8 cellular contexts compared by ENCODE assay signal in the genomic region with DNA sequence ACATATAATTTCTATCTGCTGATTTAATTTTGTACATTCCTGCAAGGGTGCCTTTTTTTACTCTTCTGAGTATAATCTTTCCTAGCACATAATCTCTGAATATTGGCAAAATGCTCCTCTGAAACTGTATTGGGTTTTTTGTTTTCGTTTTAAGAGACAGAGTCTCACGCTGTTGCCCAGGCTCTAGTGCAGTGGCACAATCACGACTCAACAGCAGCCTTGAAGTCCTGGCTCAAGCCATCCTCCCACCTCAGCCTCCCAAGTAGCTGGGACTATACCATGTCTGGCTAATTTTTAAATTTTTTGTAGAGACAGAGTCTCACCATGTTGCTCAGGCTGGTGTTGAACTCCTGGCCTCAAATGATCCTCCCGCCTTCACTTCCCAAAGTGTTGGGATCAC.
DNase-seq lines count a peak whose midpoint lies in the region; ATAC-seq, FAIRE-seq and TF ChIP-seq lines count a peak whose summit lies in the region.

No MANE protein-coding gene starts in this region.

- peak; percentile 50 for DNase-seq in GM12865 (ENCODE audit: low read depth)
- DNase-seq in SK-N-MC (ENCODE audit: low read depth, low spot score): no peak
- no peak for DNase-seq in esophagus squamous epithelium (lab: John Stamatoyannopoulos, UW)
- DNase-seq in trophoblast cell: no peak
- no peak for DNase-seq in HTR-8/SVneo (ENCODE audit: insufficient read length, low spot score)
- no peak for DNase-seq in UCSD-AML1 (lab: John Stamatoyannopoulos, UW; ENCODE audit: unreplicated experiment)

- no peak for FAIRE-seq in HTR-8/SVneo (lab: Jason Lieb, UNC)

- no peak overlapping the region for H2BK5ac ChIP-seq in trophoblast cell (ENCODE audit: low read depth, low read length, poor library complexity)

- H3K36me3 ChIP-seq in SK-N-MC (ENCODE audit: insufficient read depth, low read length): no peaks in the 10 kb centered on the region
- no peaks in the 10 kb centered on the region for H3K36me3 ChIP-seq in esophagus squamous epithelium
- H3K36me3 ChIP-seq in trophoblast cell (ENCODE audit: control insufficient read depth in 1 of 2, insufficient read depth in 2 of 2, low read length in 2 of 2): no peaks in the 10 kb centered on the region

- H3K4me1 ChIP-seq in esophagus squamous epithelium (peaks cover 17 to 80% (median 43%) of the 10 kb centered on the region in 3 donors), trophoblast cell (ENCODE audit: control insufficient read depth in 1 of 2, insufficient read depth in 2 of 2, low read length in 2 of 2) (peaks cover 4 to 10% of the 10 kb centered on the region in 2 experiments)

- H3K9ac ChIP-seq in SK-N-MC (ENCODE audit: insufficient read length) (peak overlapping the region; percentile 88), trophoblast cell (ENCODE audit: low read length) (no peak overlapping the region)

- no peak overlapping the region for H2AFZ ChIP-seq in trophoblast cell (ENCODE audit: insufficient read depth, low read length, poor library complexity)

- no peak overlapping the region for H2BK12ac ChIP-seq in trophoblast cell (ENCODE audit: low read length)

- no peaks in the 10 kb centered on the region for H3K27me3 ChIP-seq in esophagus squamous epithelium
- no peaks in the 10 kb centered on the region for H3K27me3 ChIP-seq in trophoblast cell (ENCODE audit: insufficient read depth, low read length)

- no peak overlapping the region for H2BK120ac ChIP-seq in trophoblast cell (ENCODE audit: insufficient read depth, low read length, poor library complexity)

- H3K27ac ChIP-seq in SK-N-MC: peak overlapping the region; percentile 94; the same call in 1 of the 2 replicates
- peak overlapping the region; percentile 88 to 98 (median 96) for H3K27ac ChIP-seq in esophagus squamous epithelium
- no peak overlapping the region for H3K27ac ChIP-seq in trophoblast cell (ENCODE audit: low read depth, low read length)

- H3K4me3 ChIP-seq in GM12865 (ENCODE audit: low read depth, low read length) (peak overlapping the region; percentile 97), SK-N-MC (peak overlapping the region; percentile 93), esophagus squamous epithelium (peak overlapping the region in 3 of 4 donors; percentile 66 to 74 (median 71)), trophoblast cell (ENCODE audit: low read depth, low read length) (no peak overlapping the region)

- peak overlapping the region; percentile 53 for H3K4ac ChIP-seq in trophoblast cell (ENCODE audit: low read depth, low read length)

- H4K8ac ChIP-seq in trophoblast cell (ENCODE audit: low read depth, low read length): no peak overlapping the region

- H4K12ac ChIP-seq in trophoblast cell (ENCODE audit: low read depth, low read length): no peak overlapping the region

- WGBS in esophagus squamous epithelium, 2 donors: 48 to 62% methylated on average over 3 of the region's 4 CpGs
- no CpG with 5 or more reads among the region's 4 CpGs for WGBS in trophoblast cell (ENCODE audit: extremely low coverage, insufficient coverage, insufficient read length)

- intact Hi-C loops in esophagus squamous epithelium (cut with DNase I): no loop called here

- no peaks in the 10 kb centered on the region for H3K9me3 ChIP-seq in SK-N-MC (ENCODE audit: low read depth, low read length)
- H3K9me3 ChIP-seq in esophagus squamous epithelium: no peaks in the 10 kb centered on the region
- no peaks in the 10 kb centered on the region for H3K9me3 ChIP-seq in trophoblast cell (ENCODE audit: insufficient read depth, low read depth, low read length)

- ATAC-seq in GM19023 (IDR thresholded peaks at IDR 0.05; ENCODE audit: unreplicated experiment) (no peak), HG02759 (IDR thresholded peaks at IDR 0.05; ENCODE audit: unreplicated experiment) (no peak)

- no peak overlapping the region for H3K23ac ChIP-seq in trophoblast cell (ENCODE audit: low read length)

- TF ChIP-seq POLR2A in esophagus squamous epithelium (IDR thresholded peaks at IDR 0.05): no peak

- H3K14ac ChIP-seq in trophoblast cell (ENCODE audit: low read length): no peak overlapping the region

- H2AK5ac ChIP-seq in trophoblast cell (ENCODE audit: low read length): no peak overlapping the region

- H4K91ac ChIP-seq in trophoblast cell (ENCODE audit: low read depth, low read length): no peak overlapping the region

- H3K79me1 ChIP-seq in trophoblast cell (ENCODE audit: low read length): peaks cover 27% of the 10 kb centered on the region

- peaks cover 21% of the 10 kb centered on the region for H3K79me2 ChIP-seq in trophoblast cell (ENCODE audit: control insufficient read depth, insufficient read depth, low read length, poor library complexity)

- TF ChIP-seq CTCF in GM12865 (IDR thresholded peaks at IDR 0.05; ENCODE audit: insufficient read depth, low read depth, low read length, missing control alignments) (no peak), esophagus squamous epithelium (IDR thresholded peaks at IDR 0.05) (no peak)

- no peak overlapping the region for H3K4me2 ChIP-seq in trophoblast cell (ENCODE audit: low read length)

- H3K18ac ChIP-seq in trophoblast cell (ENCODE audit: low read length): no peak overlapping the region
